Comparison of ENCODE assay signal across 10 cellular contexts in the genomic region with DNA sequence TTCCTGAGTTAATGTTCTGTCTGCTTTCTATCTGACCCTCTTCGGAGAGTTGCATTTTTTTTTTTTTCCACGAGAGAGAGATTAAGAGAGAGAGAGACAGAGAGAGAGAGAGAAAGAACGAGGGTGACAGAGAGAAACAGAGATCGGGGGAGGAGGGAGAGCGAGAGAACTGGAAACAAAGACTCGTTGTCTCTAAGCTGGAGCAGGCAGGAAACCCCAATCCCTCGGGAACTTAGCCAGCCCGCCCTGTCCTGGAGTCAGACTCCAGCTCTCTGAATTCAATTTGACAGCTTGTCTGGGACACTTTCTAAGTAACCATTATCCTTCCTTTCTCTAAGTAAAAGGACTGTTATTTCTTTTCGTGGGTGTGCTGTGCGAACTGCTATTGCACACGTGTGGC.
DNase-seq lines count a peak whose midpoint lies in the region; ATAC-seq and TF ChIP-seq lines count a peak whose summit lies in the region.
"Had no signal": no experiment of that assay in that cellular context is flagged by ENCODE, and none has a peak within 500 bp of the region (broad histone marks: within the 10 kb centered on the region; RNA-seq: fewer than 3 reads in every experiment).

No MANE protein-coding gene starts in this region.

- TF ChIP-seq EP300 in transverse colon (IDR thresholded peaks at IDR 0.05; ENCODE audit: low read depth), result no peak

- no peaks in the 10 kb centered on the region for H3K27me3 ChIP-seq in transverse colon

- in situ Hi-C loops in transverse colon (cut with MboI; ENCODE audit: low pct_ligation_motif_present in 1 of 4, low pct_unique_long_range_greater_than_20kb in 1 of 4, low sequenced_read_pairs in 3 of 4), result no loop called here

- no peak for TF ChIP-seq POLR2A in transverse colon (IDR thresholded peaks at IDR 0.05)

- H3K27ac ChIP-seq in transverse colon, result no peak overlapping the region
- H3K27ac ChIP-seq: tibial artery had no signal

- H3K36me3 ChIP-seq in transverse colon, result no peaks in the 10 kb centered on the region
- H3K36me3 ChIP-seq: tibial artery had no signal

- intact Hi-C loops in transverse colon (cut with DNase I; ENCODE audit: low total_unique reads), result no loop called here

- ATAC-seq in HG03095 (IDR thresholded peaks at IDR 0.05; ENCODE audit: unreplicated experiment), result no peak

- H3K9me3 ChIP-seq in transverse colon, result no peaks in the 10 kb centered on the region
- H3K9me3 ChIP-seq: tibial artery had no signal

- H3K4me1 ChIP-seq in transverse colon, result no peaks in the 10 kb centered on the region
- H3K4me1 ChIP-seq: tibial artery had no signal

- H3K4me3 ChIP-seq in transverse colon, result no peak overlapping the region
- H3K4me3 ChIP-seq: tibial artery had no signal

- TF ChIP-seq CTCF in transverse colon (IDR thresholded peaks at IDR 0.05), result no peak

- DNase-seq in A172 (ENCODE audit: low spot score) (peak; percentile 57), NCI-H526 treated with DMSO at 0.1 percent for 48 hours (lab: John Stamatoyannopoulos, UW) (peak; percentile 96), fibroblast of peridontal ligament (ENCODE audit: extremely low read depth) (peak; percentile 39), midbrain (lab: John Stamatoyannopoulos, UW) (peak; percentile 87), transverse colon (no peak), SIG-M5 treated with dmso at 0.1 percent for 504 hours (lab: John Stamatoyannopoulos, UW; ENCODE audit: unreplicated experiment) (no peak), NCI-H774 (lab: John Stamatoyannopoulos, UW) (no peak)
- DNase-seq: NCI-H1694, tibial artery had no signal

- 25 to 42% methylated on average over 7 to 11 of the region's 11 CpGs for WGBS in transverse colon (ENCODE audit: low coverage in 1 of 2), 2 donors

Comparison
In these comparisons a context has a peak if more than half of its experiments do, and no peak if none do; other contexts are left out.
1. DNase-seq: peak in A172 (single experiment), NCI-H526 treated with DMSO at 0.1 percent for 48 hours (single experiment), fibroblast of peridontal ligament (single experiment) and midbrain (single experiment); none in transverse colon (single experiment), SIG-M5 treated with dmso at 0.1 percent for 504 hours (single experiment) and NCI-H774 (single experiment).